1 cellular context compared by ENCODE assay signal in the genomic region with DNA sequence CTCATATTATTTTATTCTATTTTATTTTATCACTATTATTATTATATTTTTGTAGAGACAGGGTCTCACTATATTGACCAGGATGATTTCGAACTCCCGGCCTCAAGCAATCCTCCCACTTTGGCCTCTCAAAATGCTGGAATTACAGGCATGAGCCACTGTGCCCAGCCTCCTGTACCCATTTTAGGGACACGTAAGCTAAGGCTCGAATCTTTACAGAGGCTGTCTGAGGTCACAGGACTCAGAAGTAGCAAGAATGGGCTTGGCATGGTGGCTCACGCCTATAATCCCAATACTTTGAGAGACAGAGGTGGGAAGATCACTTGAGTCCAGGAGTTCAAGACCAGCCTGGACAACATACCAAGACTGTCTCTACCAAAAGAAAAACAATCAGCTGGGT.
TF ChIP-seq lines count a peak whose summit lies in the region.

No MANE protein-coding gene starts in this region.

TF ChIP-seq in K562, 482 proteins besides CTCF, POLR2A, EP300 and RAD21:
- TF ChIP-seq RBM25 (IDR thresholded peaks at IDR 0.05; ENCODE audit: low read depth, low read length, severe bottlenecking) (peak; percentile 33), MBD2 (IDR thresholded peaks at IDR 0.05; ENCODE audit: borderline replicate concordance, low read depth) (no peak)
